ENCODE assay signal across 34 cellular contexts in the genomic region with DNA sequence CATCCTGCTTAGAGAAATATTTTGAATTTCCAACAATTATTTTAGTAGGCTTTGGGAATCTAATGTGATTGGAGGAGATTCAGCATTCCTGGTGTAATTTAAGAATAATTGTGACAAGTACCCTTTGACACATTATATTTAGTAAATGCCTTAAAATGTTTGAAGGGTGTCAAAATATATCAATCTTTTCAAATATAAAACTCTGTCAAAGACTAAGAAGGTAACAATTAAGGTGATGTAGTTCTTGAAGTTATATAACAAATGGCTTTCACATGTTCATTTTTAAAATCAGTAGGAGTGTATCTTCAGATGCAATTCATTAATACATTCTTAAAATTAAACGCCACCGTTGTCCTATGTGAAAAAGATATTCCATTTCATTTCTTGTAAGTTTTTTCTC.
"Had no signal": no experiment of that assay in that cellular context is flagged by ENCODE, and none has a peak within 500 bp of the region (broad histone marks: within the 10 kb centered on the region; RNA-seq: fewer than 3 reads in every experiment).

No MANE protein-coding gene starts in this region.

- DNase-seq: activated B cell treated with CpG ODN at 0.5 μM for 24 hours; activated CD4-positive, alpha-beta memory T cell treated with anti-CD3 and anti-CD28 coated beads for 36 hours; activated CD4-positive, alpha-beta T cell treated with anti-CD3 and anti-CD28 coated beads for 4 hours; activated CD4-positive, alpha-beta T cell treated with anti-CD3 and anti-CD28 coated beads, Interleukin-2, amount 10 ng/mL, durations not matched to agents 24 days and 14 days; activated CD4-positive, alpha-beta T cell treated with anti-CD3 and anti-CD28 coated beads, Interleukin-2, amount 50 U/mL, for 1 hour; activated CD4-positive, alpha-beta T cell treated with anti-CD3 and anti-CD28 coated beads, Interleukin-2, amount 50 U/mL, for 4 hours; activated CD4-positive, CD25-positive, alpha-beta regulatory T cell treated with anti-CD3 and anti-CD28 coated beads, Interleukin-2, amount 50 U/mL, for 72 hours; activated CD8-positive, alpha-beta memory T cell treated with anti-CD3 and anti-CD28 coated beads, Interleukin-2, amount 50 U/mL, for 4 hours; activated CD8-positive, alpha-beta T cell treated with anti-CD3 and anti-CD28 coated beads for 36 hours; activated effector memory CD4-positive, alpha-beta T cell treated with anti-CD3 and anti-CD28 coated beads, Interleukin-2, amount 50 U/mL, for 16 hours; activated gamma-delta T cell treated with Interleukin-2 at 50 U/mL for 16 hours; activated naive CD4-positive, alpha-beta T cell; activated naive CD4-positive, alpha-beta T cell treated with anti-CD3 and anti-CD28 coated beads for 36 hours; activated naive CD4-positive, alpha-beta T cell treated with anti-CD3 and anti-CD28 coated beads, Interleukin-2, amount 50 U/mL, for 16 hours; activated naive CD8-positive, alpha-beta T cell treated with anti-CD3 and anti-CD28 coated beads for 36 hours; activated T-cell treated with anti-CD3 and anti-CD28 coated beads for 4 hours; activated T-cell treated with anti-CD3 and anti-CD28 coated beads, Interleukin-2, amount 50 U/mL, for 1 hour; activated T-cell treated with anti-CD3 and anti-CD28 coated beads, Interleukin-2, amount 50 U/mL, for 4 hours; activated T-cell treated with anti-CD3 and anti-CD28 coated beads, Interleukin-2, amount 50 U/mL, for 72 hours; adrenal gland; amniotic stem cell; aorta; body of pancreas; brain microvascular endothelial cell; central memory CD4-positive, alpha-beta T cell; T-helper 1 cell; T-helper 2 cell; T-helper 9 cell had no signal

- FAIRE-seq: astrocyte, TTC549 had no signal

- H3K4me3 ChIP-seq: adrenal gland, body of pancreas, breast epithelium had no signal

- H3K9me3 ChIP-seq: adrenal gland, body of pancreas, breast epithelium had no signal

- H3K27ac ChIP-seq: adrenal gland, body of pancreas, brain microvascular endothelial cell, breast epithelium, VCaP had no signal

- H3K36me3 ChIP-seq: adrenal gland, brain microvascular endothelial cell, breast epithelium had no signal

- H3K27me3 ChIP-seq: adrenal gland, body of pancreas, brain microvascular endothelial cell, breast epithelium had no signal

- ATAC-seq: activated CD8-positive, alpha-beta T cell treated with anti-CD3 and anti-CD28 coated beads for 36 hours; activated naive CD4-positive, alpha-beta T cell treated with anti-CD3 and anti-CD28 coated beads, Interleukin-2, amount 50 U/mL, for 72 hours; activated T-cell treated with anti-CD3 and anti-CD28 coated beads, Interleukin-2, amount 50 U/mL, for 4 hours; activated T-cell treated with anti-CD3 and anti-CD28 coated beads, Interleukin-2, amount 50 U/mL, for 72 hours; activated T-helper 17 cell treated with anti-CD3 and anti-CD28 coated beads, Interleukin-2, amount 50 U/mL, for 72 hours had no signal

- H3K4me1 ChIP-seq: adrenal gland, breast epithelium had no signal
